15 cellular contexts compared by ENCODE assay signal in genomic region chr17:21263351-21263750, GRCh38. TPM values are rescaled to one million over a fixed set of nuclear protein-coding genes. Genes with fewer than 3 reads are reported as not detected.
A peak's percentile ranks its signal among the peaks of the same experiment; 100 is the strongest.
DNase-seq lines count a peak whose midpoint lies in the region; ATAC-seq, FAIRE-seq and TF ChIP-seq lines count a peak whose summit lies in the region.
"Had no signal": no experiment of that assay in that cellular context is flagged by ENCODE, and none has a peak within 500 bp of the region (broad histone marks: within the 10 kb centered on the region; RNA-seq: fewer than 3 reads in every experiment).

No MANE protein-coding gene starts in this region.

- H4K20me1 ChIP-seq in astrocyte (ENCODE audit: insufficient read depth, low read length), result no peaks in the 10 kb centered on the region
- H4K20me1 ChIP-seq: BLaER1 treated with 17β-estradiol and CSF1 and Interleukin-3, amounts not matched to agents 10 nM and 100 nM had no signal

- no peaks in the 10 kb centered on the region for H3K79me2 ChIP-seq in astrocyte (ENCODE audit: insufficient read depth, low read length)

- H3K9me3 Mint-ChIP-seq in astrocyte (ENCODE audit: unreplicated experiment), result no peaks in the 10 kb centered on the region

- in situ Hi-C loops in transverse colon (cut with MboI; ENCODE audit: low pct_ligation_motif_present in 1 of 4, low pct_unique_long_range_greater_than_20kb in 1 of 4, low sequenced_read_pairs in 3 of 4), result loop anchor here in 2 of 4 donors (10.0 to 25.0 kb wide), 2 partner anchors 139 to 249 kb away; partner anchors contain the start of gene DHRS7B (in 1 of the 2)

- H2AFZ ChIP-seq in astrocyte (ENCODE audit: low read depth, low read length), result no peak overlapping the region

- H3K4me1 Mint-ChIP-seq in astrocyte (ENCODE audit: low read depth, unreplicated experiment), result no peaks in the 10 kb centered on the region

- H3K9ac ChIP-seq in astrocyte (ENCODE audit: low read length), result no peak overlapping the region
- H3K9ac ChIP-seq: BLaER1 treated with 17β-estradiol and CSF1 and Interleukin-3, amounts not matched to agents 10 nM and 100 nM had no signal

- no peak for FAIRE-seq in astrocyte (lab: Jason Lieb, UNC)
- FAIRE-seq: H54 had no signal

- no peak overlapping the region for H3K27ac ChIP-seq in astrocyte (ENCODE audit: low read depth, low read length)
- H3K27ac ChIP-seq in transverse colon, result no peak overlapping the region
- H3K27ac ChIP-seq: BLaER1 treated with 17β-estradiol and CSF1 and Interleukin-3, amounts not matched to agents 10 nM and 100 nM had no signal

- no peak for TF ChIP-seq CTCF in AG09309 (IDR thresholded peaks at IDR 0.05; ENCODE audit: control insufficient read depth, insufficient read depth, low read depth, low read length, missing control alignments)
- TF ChIP-seq CTCF in astrocyte (IDR thresholded peaks at IDR 0.05; ENCODE audit: insufficient read depth, low read depth, low read length), result no peak
- TF ChIP-seq CTCF in transverse colon (IDR thresholded peaks at IDR 0.05), result no peak

- H3K36me3 ChIP-seq in astrocyte (ENCODE audit: insufficient read depth, low read length), result no peaks in the 10 kb centered on the region
- no peaks in the 10 kb centered on the region for H3K36me3 ChIP-seq in transverse colon
- H3K36me3 ChIP-seq: BLaER1 treated with 17β-estradiol and CSF1 and Interleukin-3, amounts not matched to agents 10 nM and 100 nM had no signal

- H3K4me3 ChIP-seq in AG09309 (ENCODE audit: control insufficient read depth, low read depth, low read length) (no peak overlapping the region), astrocyte (ENCODE audit: insufficient read depth, low read depth, low read length) (no peak overlapping the region), transverse colon (no peak overlapping the region)
- H3K4me3 ChIP-seq: BLaER1 treated with 17β-estradiol and CSF1 and Interleukin-3, amounts not matched to agents 10 nM and 100 nM had no signal

- ATAC-seq in HG02938 (IDR thresholded peaks at IDR 0.05; ENCODE audit: unreplicated experiment), result no peak

- H3K4me2 ChIP-seq in astrocyte (ENCODE audit: low read length), result no peak overlapping the region

- TF ChIP-seq POLR2A in transverse colon (IDR thresholded peaks at IDR 0.05), result no peak

- no peak for TF ChIP-seq EP300 in transverse colon (IDR thresholded peaks at IDR 0.05; ENCODE audit: low read depth)

- H3K27me3 ChIP-seq in astrocyte (ENCODE audit: insufficient read depth, low read length) (no peaks in the 10 kb centered on the region), transverse colon (no peaks in the 10 kb centered on the region)
- H3K27me3 ChIP-seq: BLaER1 treated with 17β-estradiol and CSF1 and Interleukin-3, amounts not matched to agents 10 nM and 100 nM had no signal

- no peak overlapping the region for H3K27ac Mint-ChIP-seq in astrocyte (ENCODE audit: unreplicated experiment)

- H3K9me3 ChIP-seq in astrocyte (ENCODE audit: insufficient read depth, low read depth, low read length), result no peaks in the 10 kb centered on the region
- no peaks in the 10 kb centered on the region for H3K9me3 ChIP-seq in transverse colon
- H3K9me3 ChIP-seq: BLaER1 treated with 17β-estradiol and CSF1 and Interleukin-3, amounts not matched to agents 10 nM and 100 nM had no signal

- peaks cover 18% of the 10 kb centered on the region for H3K27me3 Mint-ChIP-seq in astrocyte (ENCODE audit: low read depth, unreplicated experiment)

- H3K4me3 Mint-ChIP-seq in astrocyte (ENCODE audit: unreplicated experiment), result no peak overlapping the region

- DNase-seq in AG09309 (ENCODE audit: low read depth) (peak; percentile 78), HT1080 (ENCODE audit: low read depth) (peak; percentile 75), astrocyte (ENCODE audit: low read depth) (peak; percentile 53), iris pigment epithelial cell (ENCODE audit: low read depth) (peak; percentile 81), SW480 (ENCODE audit: low spot score) (no peak), pons (ENCODE audit: low spot score) (no peak), transverse colon (no peak)
- DNase-seq: activated CD4-positive, CD25-positive, alpha-beta regulatory T cell; cortex of kidney; DMS53; NCI-H1436; NCI-H446 treated with DMSO at 0.1 percent for 48 hours had no signal

- intact Hi-C loops in transverse colon (cut with DNase I; ENCODE audit: low total_unique reads), result no loop called here

- H3K36me3 Mint-ChIP-seq in astrocyte (ENCODE audit: low read depth, unreplicated experiment), result no peaks in the 10 kb centered on the region

- no peaks in the 10 kb centered on the region for H3K4me1 ChIP-seq in astrocyte (ENCODE audit: insufficient read depth, low read length)
- H3K4me1 ChIP-seq in transverse colon, result no peaks in the 10 kb centered on the region

- 45 to 63% methylated on average over 3 to 6 of the region's 6 CpGs for WGBS in transverse colon (ENCODE audit: low coverage in 1 of 2), 2 donors

RNA-seq across cellular contexts. Expression of gene NATD1, which starts 10.1 kb away (rescaled TPM):
- 0.47 and 0.88 TPM in 2 replicates for total RNA-seq in HT1080 (2014; rRNA removed; shearing (Covaris generic))
- 2.5 and 3.5 TPM in 2 replicates for polyA plus RNA-seq in HT1080 (2015; cell fraction: cytosol; rRNA removed)
- 2.9 and 3.1 TPM in 2 replicates for polyA plus RNA-seq in HT1080 (2015; cell fraction: nucleus; rRNA removed)
- total RNA-seq in astrocyte (7.1 and 7.9 TPM in 2 replicates), transverse colon (1 to 10 TPM; 1.4 to 7.9 (median 5.0) TPM)

RNA-seq across cellular contexts. Expression of gene MAP2K3, which starts 21.2 kb away (rescaled TPM):
- 22.0 and 23.4 TPM in 2 replicates for total RNA-seq in HT1080 (2014; rRNA removed; shearing (Covaris generic))
- polyA plus RNA-seq in HT1080 (2015; cell fraction: cytosol; rRNA removed), result 76.5 and 89.7 TPM in 2 replicates
- polyA plus RNA-seq in HT1080 (2015; cell fraction: nucleus; rRNA removed), result 50.3 and 60.2 TPM in 2 replicates
- total RNA-seq in astrocyte (35.5 and 44.3 TPM in 2 replicates), transverse colon (100 to 1,000 TPM in 1 of 4 donors, 10 to 100 TPM in 3; 44.4 to 148 (median 59.6) TPM)

RNA-seq across cellular contexts. Expression of gene TMEM11, which starts 49.4 kb away (rescaled TPM):
- 38.3 and 52.3 TPM in 2 replicates for total RNA-seq in HT1080 (2014; rRNA removed; shearing (Covaris generic))
- 31.3 and 35.4 TPM in 2 replicates for polyA plus RNA-seq in HT1080 (2015; cell fraction: cytosol; rRNA removed)
- polyA plus RNA-seq in HT1080 (2015; cell fraction: nucleus; rRNA removed), result 16.4 and 16.8 TPM in 2 replicates
- total RNA-seq in astrocyte, result 30.2 and 31.6 TPM in 2 replicates
- total RNA-seq in transverse colon, result 10 to 100 TPM; 15.1 to 35.0 (median 24.5) TPM

Comparison
In these comparisons a context has a peak if more than half of its experiments do, and no peak if none do; other contexts are left out.
1. DNase-seq: peak in AG09309 (single experiment), HT1080 (single experiment), astrocyte (single experiment) and iris pigment epithelial cell (single experiment); none in SW480 (single experiment), pons (single experiment) and transverse colon (single experiment).